Comparison of ENCODE assay signal across 17 cellular contexts in genomic region chr2:144432014-144432413, GRCh38.
DNase-seq lines count a peak whose midpoint lies in the region; ATAC-seq and TF ChIP-seq lines count a peak whose summit lies in the region.
"Had no signal": no experiment of that assay in that cellular context is flagged by ENCODE, and none has a peak within 500 bp of the region (broad histone marks: within the 10 kb centered on the region; RNA-seq: fewer than 3 reads in every experiment).

No MANE protein-coding gene starts in this region.

- POLR2A ChIA-PET in A673 (lab: Charles Lee; ENCODE audit: low non-redundant PET): no interaction called here

- H3K4me1 Mint-ChIP-seq in nephron progenitor cell: peaks cover 15% of the 10 kb centered on the region

- H3K36me3 ChIP-seq in Karpas-422 (ENCODE audit: insufficient read depth, low read length) (no peaks in the 10 kb centered on the region), thoracic aorta (no peaks in the 10 kb centered on the region), A673 (ENCODE audit: insufficient read depth, low read length, poor library complexity, severe bottlenecking) (peaks cover 35% of the 10 kb centered on the region)

- H2AFZ ChIP-seq in Karpas-422 (ENCODE audit: low read length): no peak overlapping the region
- H2AFZ ChIP-seq: PC-9 had no signal

- no peak for TF ChIP-seq CTCF in nephron progenitor cell (IDR thresholded peaks at IDR 0.05)
- TF ChIP-seq CTCF in thoracic aorta (IDR thresholded peaks at IDR 0.05): no peak
- no peak for TF ChIP-seq CTCF in A673 (conservative IDR thresholded peaks at IDR 0.05; ENCODE audit: low read depth, low read length)

- H3K27ac ChIP-seq in Karpas-422 (ENCODE audit: low read length): peak overlapping the region; percentile 33; the same call in 1 of the 2 replicates
- H3K27ac ChIP-seq in cingulate gyrus (ENCODE audit: low read depth, low read length): peak overlapping the region; percentile 82
- H3K27ac ChIP-seq in thoracic aorta: peak overlapping the region; percentile 73
- H3K27ac ChIP-seq in A673 (ENCODE audit: low read depth, low read length, poor library complexity, severe bottlenecking): no peak overlapping the region
- H3K27ac ChIP-seq: PC-9 had no signal

- H3K36me3 Mint-ChIP-seq in nephron progenitor cell (ENCODE audit: low read depth): peaks cover 39% of the 10 kb centered on the region
- H3K36me3 Mint-ChIP-seq: IgD-negative memory B cell had no signal

- intact Hi-C loops in A673 (cut with micrococcal nuclease; ENCODE audit: unreplicated experiment): no loop called here

- H3K4me3 ChIP-seq in Karpas-422 (ENCODE audit: low read length) (peak overlapping the region; percentile 45; the same call in 1 of the 2 replicates), thoracic aorta (no peak overlapping the region), A673 (ENCODE audit: low read depth, low read length, poor library complexity, severe bottlenecking) (no peak overlapping the region)
- H3K4me3 ChIP-seq: PC-9 had no signal

- H3K79me2 ChIP-seq in Karpas-422 (ENCODE audit: low read length): peaks cover 6% of the 10 kb centered on the region; the same call in 1 of the 2 replicates

- H3K9me3 Mint-ChIP-seq in nephron progenitor cell: no peaks in the 10 kb centered on the region
- H3K9me3 Mint-ChIP-seq: IgD-negative memory B cell had no signal

- ATAC-seq in thoracic aorta (ENCODE audit: insufficient number of reproducible peaks, low FRiP score, low read depth): no peak
- ATAC-seq in GM18517 (IDR thresholded peaks at IDR 0.05; ENCODE audit: unreplicated experiment): no peak
- ATAC-seq: activated CD4-positive, CD25-positive, alpha-beta regulatory T cell treated with anti-CD3 and anti-CD28 coated beads, Interleukin-2, amount 50 U/mL, for 24 hours had no signal

- H3K9me3 ChIP-seq in Karpas-422 (ENCODE audit: low read length) (no peaks in the 10 kb centered on the region), thoracic aorta (no peaks in the 10 kb centered on the region), A673 (ENCODE audit: low read depth, low read length, poor library complexity, severe bottlenecking) (no peaks in the 10 kb centered on the region)

- peak overlapping the region; percentile 63 for H3K4me2 ChIP-seq in Karpas-422 (ENCODE audit: low read depth, low read length, poor library complexity, severe bottlenecking)
- H3K4me2 ChIP-seq: PC-9 had no signal

- DNase-seq in Karpas-422: no peak
- DNase-seq in nephron progenitor cell: no peak
- DNase-seq in thoracic aorta (ENCODE audit: low spot score): no peak
- DNase-seq in RKO (ENCODE audit: low spot score): no peak
- DNase-seq in A673 (ENCODE audit: low spot score): no peak
- DNase-seq: effector memory CD4-positive, alpha-beta T cell; hippocampal formation; kidney; NCI-H1048; NCI-H2081 treated with DMSO at 0.1 percent for 48 hours; PC-9; stimulated activated naive CD4-positive, alpha-beta T cell had no signal

- H3K27ac Mint-ChIP-seq in nephron progenitor cell: peak overlapping the region; percentile 54
- H3K27ac Mint-ChIP-seq: IgD-negative memory B cell, progenitor cell of endocrine pancreas had no signal

- BruUV-seq in A673 (replicated peaks; lab: Mats Ljungman, UMichigan): no TSS peak

- H4K20me1 ChIP-seq in Karpas-422 (ENCODE audit: insufficient read depth, low read depth, low read length): no peaks in the 10 kb centered on the region

- no peaks in the 10 kb centered on the region for H3K27me3 ChIP-seq in Karpas-422 (ENCODE audit: low read length)
- no peaks in the 10 kb centered on the region for H3K27me3 ChIP-seq in thoracic aorta (replicated peaks; ENCODE audit: insufficient read depth)
- no peaks in the 10 kb centered on the region for H3K27me3 ChIP-seq in A673 (replicated peaks; ENCODE audit: insufficient read depth, low read depth, low read length, poor library complexity)

- peak overlapping the region; percentile 44; the same call in 1 of the 2 replicates for H3K9ac ChIP-seq in Karpas-422 (ENCODE audit: low read length)

- no peaks in the 10 kb centered on the region for H3K9me2 ChIP-seq in Karpas-422 (replicated peaks; ENCODE audit: insufficient read depth, low read length)

- H3K4me3 Mint-ChIP-seq in nephron progenitor cell: no peak overlapping the region

- no peaks in the 10 kb centered on the region for H3K27me3 Mint-ChIP-seq in nephron progenitor cell (ENCODE audit: low read depth, poor library complexity)
- H3K27me3 Mint-ChIP-seq: IgD-negative memory B cell had no signal

- CTCF ChIA-PET in A673 (lab: Charles Lee): no interaction called here

- H3K4me1 ChIP-seq in Karpas-422 (ENCODE audit: low read length): peaks cover 39% of the 10 kb centered on the region
- H3K4me1 ChIP-seq in thoracic aorta (ENCODE audit: control insufficient read depth in 1 of 2, low read depth in 2 of 2): peaks cover 31 to 65% of the 10 kb centered on the region in 2 donors
- H3K4me1 ChIP-seq in A673 (ENCODE audit: insufficient read depth, low read length, poor library complexity, severe bottlenecking): peaks cover 30% of the 10 kb centered on the region
